Comparison of ENCODE assay signal across 39 cellular contexts in the genomic region with DNA sequence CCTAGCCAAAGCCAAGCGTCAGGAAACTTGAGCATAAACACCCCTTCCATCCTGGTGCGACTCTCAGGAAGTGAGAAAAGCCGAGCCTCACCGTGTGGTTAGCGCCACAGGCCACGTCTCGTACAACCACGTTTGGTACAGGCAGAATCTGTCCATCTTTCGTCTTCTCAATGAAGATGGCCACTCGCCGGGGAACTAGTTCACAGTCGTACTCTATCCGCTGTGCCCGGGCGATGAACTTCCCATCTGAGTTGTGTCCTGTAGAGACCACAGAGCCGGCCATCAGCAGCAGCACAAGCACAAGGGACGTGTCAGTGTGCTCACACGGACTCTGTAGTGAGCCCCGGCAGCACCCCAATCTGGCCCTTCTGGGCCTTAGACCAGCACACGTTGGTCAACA. TPM values are rescaled to one million over a fixed set of nuclear protein-coding genes. Genes with fewer than 3 reads are reported as not detected.
"Had no signal": no experiment of that assay in that cellular context is flagged by ENCODE, and none has a peak within 500 bp of the region (broad histone marks: within the 10 kb centered on the region; RNA-seq: fewer than 3 reads in every experiment).

No MANE protein-coding gene starts in this region.

- H3K27ac ChIP-seq: brain microvascular endothelial cell, gastroesophageal sphincter, neutrophil, ovary, psoas muscle, tibial nerve had no signal

- ATAC-seq: activated CD8-positive, alpha-beta memory T cell treated with anti-CD3 and anti-CD28 coated beads, Interleukin-2, amount 10 ng/mL, durations not matched to agents 7 days and 5 days; effector memory CD8-positive, alpha-beta T cell; gastroesophageal sphincter; left colon; psoas muscle; stimulated activated memory B cell treated with anti-CD40 and anti-IgM and Interleukin-4, amounts not matched to agents 10 μg/mL and 1 μg/mL and 100 μg/mL, for 72 hours had no signal

- H3K27me3 ChIP-seq: brain microvascular endothelial cell, gastroesophageal sphincter, neutrophil, ovary, tibial nerve had no signal

- H3K27me3 Mint-ChIP-seq: activated CD4-positive, alpha-beta memory T cell treated with anti-CD3 and anti-CD28 coated beads, Interleukin-2, amount 10 ng/mL, durations not matched to agents 7 days and 5 days; activated CD8-positive, alpha-beta memory T cell treated with anti-CD3 and anti-CD28 coated beads, Interleukin-2, amount 10 ng/mL, durations not matched to agents 7 days and 5 days; activated naive CD4-positive, alpha-beta T cell treated with anti-CD3 and anti-CD28 coated beads, Interleukin-2, amount 10 ng/mL, durations not matched to agents 7 days and 5 days; activated naive CD8-positive, alpha-beta T cell treated with anti-CD3 and anti-CD28 coated beads, Interleukin-2, amount 10 ng/mL, durations not matched to agents 7 days and 5 days; effector memory CD8-positive, alpha-beta T cell; naive B cell; stimulated activated memory B cell treated with anti-CD40 and anti-IgM and Interleukin-4, amounts not matched to agents 10 μg/mL and 1 μg/mL and 100 μg/mL, for 72 hours had no signal

- H3K4me3 Mint-ChIP-seq: activated CD4-positive, alpha-beta memory T cell treated with anti-CD3 and anti-CD28 coated beads, Interleukin-2, amount 10 ng/mL, durations not matched to agents 7 days and 5 days; activated CD8-positive, alpha-beta memory T cell treated with anti-CD3 and anti-CD28 coated beads, Interleukin-2, amount 10 ng/mL, durations not matched to agents 7 days and 5 days; activated naive CD4-positive, alpha-beta T cell treated with anti-CD3 and anti-CD28 coated beads, Interleukin-2, amount 10 ng/mL, durations not matched to agents 7 days and 5 days; activated naive CD8-positive, alpha-beta T cell treated with anti-CD3 and anti-CD28 coated beads, Interleukin-2, amount 10 ng/mL, durations not matched to agents 7 days and 5 days; effector memory CD8-positive, alpha-beta T cell; immature natural killer cell; mesothelial cell of epicardium; naive B cell; nephron progenitor cell; stimulated activated memory B cell treated with anti-CD40 and anti-IgM and Interleukin-4, amounts not matched to agents 10 μg/mL and 1 μg/mL and 100 μg/mL, for 72 hours; T-helper 2 cell treated with Interferon-gamma antibody and Interleukin-4, amounts not matched to agents 5 μg/mL and 100 μg/mL, for 36 hours had no signal

- H3K4me1 ChIP-seq: tibial nerve had no signal

- H3K27ac Mint-ChIP-seq: activated CD4-positive, alpha-beta memory T cell treated with anti-CD3 and anti-CD28 coated beads, Interleukin-2, amount 10 ng/mL, durations not matched to agents 7 days and 5 days; activated CD8-positive, alpha-beta memory T cell treated with anti-CD3 and anti-CD28 coated beads, Interleukin-2, amount 10 ng/mL, durations not matched to agents 7 days and 5 days; activated naive CD4-positive, alpha-beta T cell treated with anti-CD3 and anti-CD28 coated beads, Interleukin-2, amount 10 ng/mL, durations not matched to agents 7 days and 5 days; mesothelial cell of epicardium; nephron progenitor cell; stimulated activated memory B cell treated with anti-CD40 and anti-IgM and Interleukin-4, amounts not matched to agents 10 μg/mL and 1 μg/mL and 100 μg/mL, for 72 hours; T-helper 2 cell treated with Interferon-gamma antibody and Interleukin-4, amounts not matched to agents 5 μg/mL and 100 μg/mL, for 36 hours had no signal

- H3K4me3 ChIP-seq: gastroesophageal sphincter, ovary, psoas muscle, smooth muscle cell, tibial nerve had no signal

- H3K9me3 Mint-ChIP-seq: activated CD4-positive, alpha-beta memory T cell treated with anti-CD3 and anti-CD28 coated beads, Interleukin-2, amount 10 ng/mL, durations not matched to agents 7 days and 5 days; activated naive CD4-positive, alpha-beta T cell treated with anti-CD3 and anti-CD28 coated beads, Interleukin-2, amount 10 ng/mL, durations not matched to agents 7 days and 5 days; activated naive CD8-positive, alpha-beta T cell treated with anti-CD3 and anti-CD28 coated beads, Interleukin-2, amount 10 ng/mL, durations not matched to agents 7 days and 5 days; effector memory CD8-positive, alpha-beta T cell; immature natural killer cell; mesothelial cell of epicardium; naive B cell; nephron progenitor cell; stimulated activated memory B cell treated with anti-CD40 and anti-IgM and Interleukin-4, amounts not matched to agents 10 μg/mL and 1 μg/mL and 100 μg/mL, for 72 hours; T-helper 2 cell treated with Interferon-gamma antibody and Interleukin-4, amounts not matched to agents 5 μg/mL and 100 μg/mL, for 36 hours had no signal

- H3K4me1 Mint-ChIP-seq: nephron progenitor cell had no signal

- H3K9me3 ChIP-seq: gastroesophageal sphincter, neutrophil, ovary, psoas muscle, tibial nerve had no signal

- DNase-seq: activated CD4-positive, alpha-beta memory T cell treated with anti-CD3 and anti-CD28 coated beads, Interleukin-2, amount 10 ng/mL, durations not matched to agents 7 days and 5 days; activated CD4-positive, alpha-beta T cell treated with anti-CD3 and anti-CD28 coated beads for 48 hours; activated CD4-positive, CD25-positive, alpha-beta regulatory T cell; activated CD8-positive, alpha-beta memory T cell treated with anti-CD3 and anti-CD28 coated beads, Interleukin-2, amount 10 ng/mL, durations not matched to agents 7 days and 5 days; activated effector memory CD4-positive, alpha-beta T cell treated with Interleukin-2 at 50 U/mL for 16 hours; activated naive CD4-positive, alpha-beta T cell treated with anti-CD3 and anti-CD28 coated beads, Interleukin-2, amount 10 ng/mL, durations not matched to agents 7 days and 5 days; activated naive CD8-positive, alpha-beta T cell treated with anti-CD3 and anti-CD28 coated beads, Interleukin-2, amount 10 ng/mL, durations not matched to agents 7 days and 5 days; brain microvascular endothelial cell; cortex of kidney; effector memory CD8-positive, alpha-beta T cell; head of caudate nucleus; hypothalamus; immature natural killer cell; kidney; left colon; naive B cell; nephron progenitor cell; ovary; psoas muscle; stimulated activated CD4-positive, alpha-beta T cell treated with anti-CD3 and anti-CD28 coated beads, Interleukin-1b, Interleukin-23, amount 100 ng/mL, for 48 hours; stimulated activated CD4-positive, alpha-beta T cell treated with anti-CD3 and anti-CD28 coated beads, Interleukin-4, amount 100 ng/mL, for 4 hours; stimulated activated CD8-positive, alpha-beta memory T cell treated with anti-CD3 and anti-CD28 coated beads, Interleukin-4, amount 100 ng/mL, for 48 hours; T-helper 1 cell had no signal

- H3K4me2 ChIP-seq: smooth muscle cell had no signal

RNA-seq across cellular contexts. Expression of a gene that starts 44.4 kb away (rescaled TPM):
- total RNA-seq: activated CD8-positive, alpha-beta memory T cell treated with anti-CD3 and anti-CD28 coated beads, Interleukin-2, amount 10 ng/mL, durations not matched to agents 7 days and 5 days; activated naive CD8-positive, alpha-beta T cell treated with anti-CD3 and anti-CD28 coated beads, Interleukin-2, amount 10 ng/mL, durations not matched to agents 7 days and 5 days; astrocyte; cardiac septum; chondrocyte; endothelial cell of umbilical vein; fibroblast of lung; fibroblast of villous mesenchyme; gastroesophageal sphincter; kidney; left colon; lower leg skin; mesothelial cell of epicardium; psoas muscle; smooth muscle cell; temporal lobe; tibial nerve; urinary bladder had no signal
